ENCODE assay signal across 16 cellular contexts in the genomic region with DNA sequence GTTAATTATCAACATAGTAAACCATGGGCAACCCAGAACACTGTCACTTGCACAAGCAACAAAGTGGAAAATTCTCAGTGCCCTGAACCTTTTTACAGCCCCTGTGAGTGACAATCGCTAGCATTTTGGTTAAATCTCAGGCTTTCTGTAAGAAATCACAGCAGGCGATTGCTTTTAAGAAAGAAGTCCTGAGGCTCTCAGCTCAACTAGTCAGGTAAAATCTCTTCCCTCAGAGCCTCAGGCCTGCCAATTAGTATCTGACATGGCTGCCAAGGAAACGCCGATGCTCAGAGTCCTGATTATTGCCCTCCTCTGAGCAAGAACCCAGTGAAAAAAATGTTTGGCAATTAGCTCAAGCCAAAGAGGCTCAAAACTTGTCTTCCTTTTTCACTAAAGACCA.
DNase-seq lines count a peak whose midpoint lies in the region; ATAC-seq and TF ChIP-seq lines count a peak whose summit lies in the region.
"Had no signal": no experiment of that assay in that cellular context is flagged by ENCODE, and none has a peak within 500 bp of the region (broad histone marks: within the 10 kb centered on the region; RNA-seq: fewer than 3 reads in every experiment).

No MANE protein-coding gene starts in this region.

- H3K27ac ChIP-seq in gastrocnemius medialis = no peak overlapping the region
- H3K27ac ChIP-seq: 22Rv1, BLaER1, HL-60 had no signal

- peak; percentile 10 for DNase-seq in NCI-H2227 (lab: John Stamatoyannopoulos, UW; ENCODE audit: unreplicated experiment)
- DNase-seq in NCI-H2227 treated with DMSO at 0.1 percent for 48 hours (lab: John Stamatoyannopoulos, UW) = no peak
- DNase-seq in astrocyte of the hippocampus (ENCODE audit: low read depth, low spot score) = peak; percentile 15
- DNase-seq in islet precursor cell = peak; percentile 58
- DNase-seq in retina = peak; percentile 28
- DNase-seq in activated T-cell treated with anti-CD3 and anti-CD28 coated beads, Interleukin-2, amount 50 U/mL, for 1 hour = no peak
- no peak for DNase-seq in gastrocnemius medialis
- DNase-seq: AML-193; CD8-positive, alpha-beta memory T cell; DMS 273 treated with DMSO at 0.1 percent for 48 hours; GOT3 had no signal

- TF ChIP-seq CTCF in gastrocnemius medialis (IDR thresholded peaks at IDR 0.05 in 4 of 5, conservative IDR thresholded peaks at IDR 0.05 in 1 of 5) = no peak

- H3K4me3 ChIP-seq in gastrocnemius medialis = no peak overlapping the region
- H3K4me3 ChIP-seq: BLaER1 had no signal

- H3K9me3 ChIP-seq in gastrocnemius medialis = no peaks in the 10 kb centered on the region
- H3K9me3 ChIP-seq: BLaER1 had no signal

- no peaks in the 10 kb centered on the region for H3K36me3 ChIP-seq in gastrocnemius medialis
- H3K36me3 ChIP-seq: BLaER1 had no signal

- ATAC-seq in gastrocnemius medialis = no peak
- no peak for ATAC-seq in HG02798 (IDR thresholded peaks at IDR 0.05; ENCODE audit: poor library complexity, unreplicated experiment)
- ATAC-seq: HCT116 had no signal

- H3K27me3 ChIP-seq in gastrocnemius medialis = no peaks in the 10 kb centered on the region
- H3K27me3 ChIP-seq: BLaER1 had no signal

- H3K4me1 ChIP-seq in gastrocnemius medialis = no peaks in the 10 kb centered on the region
- H3K4me1 ChIP-seq: BLaER1 had no signal

- in situ Hi-C loops in gastrocnemius medialis (cut with MboI; ENCODE audit: low sequenced_read_pairs in 4 of 4) = no loop called here

- intact Hi-C loops in gastrocnemius medialis (cut with DNase I; ENCODE audit: low total_unique reads) = no loop called here

- no peak for TF ChIP-seq POLR2A in gastrocnemius medialis (IDR thresholded peaks at IDR 0.05)

Comparison
In these comparisons a context has a peak if more than half of its experiments do, and no peak if none do; other contexts are left out.
1. DNase-seq: peak in NCI-H2227 (single experiment), astrocyte of the hippocampus (single experiment), islet precursor cell (single experiment) and retina (single experiment); none in NCI-H2227 treated with DMSO at 0.1 percent for 48 hours (single experiment), activated T-cell treated with anti-CD3 and anti-CD28 coated beads, Interleukin-2, amount 50 U/mL, for 1 hour (single experiment) and gastrocnemius medialis (0 of 2).